20 cellular contexts compared by ENCODE assay signal in the genomic region with DNA sequence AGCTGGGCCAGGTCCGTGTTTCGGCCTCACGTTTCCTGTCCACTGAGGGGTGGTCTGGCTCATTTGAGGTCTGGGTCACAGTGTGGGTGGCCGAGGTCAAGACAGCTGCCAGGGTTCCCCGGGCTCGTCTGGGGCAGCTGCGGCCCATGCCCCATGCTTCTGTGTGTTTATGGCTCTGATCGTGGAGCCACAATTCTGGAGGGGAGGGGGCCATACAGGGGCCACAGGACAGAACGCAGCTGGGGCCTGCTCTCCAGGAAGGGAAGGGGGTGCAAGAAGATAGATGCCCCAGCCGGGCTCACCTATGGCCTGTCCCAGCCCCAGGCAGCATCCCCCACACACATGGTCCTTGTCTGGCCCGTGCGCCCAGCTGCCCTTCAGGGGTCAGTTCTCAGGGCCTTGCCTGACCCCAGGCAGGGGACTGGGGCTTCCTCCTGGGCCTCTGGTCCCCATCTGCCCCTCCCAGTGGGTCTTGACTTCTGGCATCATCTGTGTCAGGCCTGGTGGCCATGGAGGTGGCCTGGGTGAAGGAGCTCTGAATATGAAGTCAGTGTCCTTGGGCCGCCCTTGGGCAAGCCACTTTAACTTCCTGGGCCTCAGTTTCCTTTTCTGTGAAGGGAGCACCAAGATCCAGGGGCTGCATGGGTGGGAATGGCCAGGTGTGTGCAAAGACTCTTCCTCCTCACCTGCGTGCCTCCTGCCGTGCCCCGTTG. TPM values are rescaled to one million over a fixed set of nuclear protein-coding genes. Genes with fewer than 3 reads are reported as not detected.
"Had no signal": no experiment of that assay in that cellular context is flagged by ENCODE, and none has a peak within 500 bp of the region (broad histone marks: within the 10 kb centered on the region; RNA-seq: fewer than 3 reads in every experiment).

No MANE protein-coding gene starts in this region.

- H3K4me3 Mint-ChIP-seq: activated B cell treated with CpG ODN at 0.5 μM for 24 hours; activated CD4-positive, alpha-beta T cell treated with anti-CD3 and anti-CD28 coated beads, Interleukin-2, amount 10 ng/mL, durations not matched to agents 24 days and 14 days; activated naive CD8-positive, alpha-beta T cell; activated T-cell treated with anti-CD3 and anti-CD28 coated beads, Interleukin-2, amount 50 U/mL, for 4 hours; dendritic cell treated with granulocyte-macrophage colony-stimulating factor and Interleukin-4, amounts not matched to agents 40 ng/mL and 50 ng/mL, for 4 days; nephron progenitor cell; stimulated activated naive CD8-positive, alpha-beta T cell treated with anti-CD3 and anti-CD28 coated beads, Interleukin-15, amount 100 ng/mL, for 72 hours; T-cell; type B pancreatic cell had no signal

- H3K9me3 ChIP-seq: esophagus muscularis mucosa, lower lobe of right lung, prostate gland, right atrium auricular region had no signal

- H3K27ac Mint-ChIP-seq: activated B cell treated with CpG ODN at 0.5 μM for 24 hours; activated CD4-positive, alpha-beta T cell treated with anti-CD3 and anti-CD28 coated beads, Interleukin-2, amount 10 ng/mL, durations not matched to agents 24 days and 14 days; activated naive CD8-positive, alpha-beta T cell; dendritic cell treated with granulocyte-macrophage colony-stimulating factor and Interleukin-4, amounts not matched to agents 40 ng/mL and 50 ng/mL, for 4 days; nephron progenitor cell; stimulated activated naive CD8-positive, alpha-beta T cell treated with anti-CD3 and anti-CD28 coated beads, Interleukin-15, amount 100 ng/mL, for 72 hours; T-cell; type B pancreatic cell had no signal

- H3K4me3 ChIP-seq: esophagus muscularis mucosa, lower lobe of right lung, prostate gland, right atrium auricular region, skin epidermis had no signal

- H3K27ac ChIP-seq: esophagus muscularis mucosa, lower lobe of right lung, prostate gland had no signal

- DNase-seq: activated B cell treated with CpG ODN at 0.5 μM for 24 hours; activated CD4-positive, alpha-beta T cell treated with anti-CD3 and anti-CD28 coated beads, Interleukin-2, amount 10 ng/mL, durations not matched to agents 24 days and 14 days; activated CD8-positive, alpha-beta memory T cell treated with anti-CD3 and anti-CD28 coated beads, Interleukin-2, amount 50 U/mL, for 4 hours; activated T-cell treated with anti-CD3 and anti-CD28 coated beads, Interleukin-2, amount 50 U/mL, for 4 hours; effector memory CD4-positive, alpha-beta T cell; lower lobe of right lung; nephron progenitor cell; stimulated activated CD4-positive, alpha-beta T cell treated with anti-CD3 and anti-CD28 coated beads, Interleukin-15, amount 100 ng/mL, for 24 hours; stimulated activated CD4-positive, alpha-beta T cell treated with anti-CD3 and anti-CD28 coated beads, Interleukin-2, amount 100 ng/mL, for 48 hours; stimulated activated naive CD8-positive, alpha-beta T cell treated with anti-CD3 and anti-CD28 coated beads, Interleukin-15, amount 100 ng/mL, for 72 hours; T-cell had no signal

- H3K36me3 ChIP-seq: esophagus muscularis mucosa, lower lobe of right lung, prostate gland, right atrium auricular region had no signal

- H3K27me3 ChIP-seq: esophagus muscularis mucosa, right atrium auricular region had no signal

- H3K36me3 Mint-ChIP-seq: activated naive CD8-positive, alpha-beta T cell; T-cell; type B pancreatic cell had no signal

- ATAC-seq: activated T-cell treated with anti-CD3 and anti-CD28 coated beads, Interleukin-2, amount 50 U/mL, for 4 hours; lower lobe of right lung; stimulated activated naive CD8-positive, alpha-beta T cell treated with anti-CD3 and anti-CD28 coated beads, Interleukin-15, amount 100 ng/mL, for 72 hours; T-cell had no signal

- H3K9me3 Mint-ChIP-seq: activated B cell treated with CpG ODN at 0.5 μM for 24 hours; activated CD4-positive, alpha-beta T cell treated with anti-CD3 and anti-CD28 coated beads, Interleukin-2, amount 10 ng/mL, durations not matched to agents 24 days and 14 days; activated T-cell treated with anti-CD3 and anti-CD28 coated beads, Interleukin-2, amount 50 U/mL, for 4 hours; dendritic cell treated with granulocyte-macrophage colony-stimulating factor and Interleukin-4, amounts not matched to agents 40 ng/mL and 50 ng/mL, for 4 days; nephron progenitor cell; stimulated activated naive CD8-positive, alpha-beta T cell treated with anti-CD3 and anti-CD28 coated beads, Interleukin-15, amount 100 ng/mL, for 72 hours; T-cell; type B pancreatic cell had no signal

- H3K27me3 Mint-ChIP-seq: activated B cell treated with CpG ODN at 0.5 μM for 24 hours; activated CD4-positive, alpha-beta T cell treated with anti-CD3 and anti-CD28 coated beads, Interleukin-2, amount 10 ng/mL, durations not matched to agents 24 days and 14 days; activated naive CD8-positive, alpha-beta T cell; stimulated activated naive CD8-positive, alpha-beta T cell treated with anti-CD3 and anti-CD28 coated beads, Interleukin-15, amount 100 ng/mL, for 72 hours; T-cell; type B pancreatic cell had no signal

RNA-seq across cellular contexts. Expression of a gene that starts 8.4 kb away (rescaled TPM):
- total RNA-seq: bronchial epithelial cell, endothelial cell of umbilical vein, prostate gland had no signal

RNA-seq across cellular contexts. Expression of a gene that starts 8.5 kb away (rescaled TPM):
- total RNA-seq: bronchial epithelial cell, endothelial cell of umbilical vein had no signal

RNA-seq across cellular contexts. Expression of a gene that starts 39.8 kb away (rescaled TPM):
- total RNA-seq: endothelial cell of umbilical vein had no signal
